ENCODE assay signal across 24 cellular contexts in genomic region chr2:200122683-200123082, GRCh38.
"Had no signal": no experiment of that assay in that cellular context is flagged by ENCODE, and none has a peak within 500 bp of the region (broad histone marks: within the 10 kb centered on the region; RNA-seq: fewer than 3 reads in every experiment).

No MANE protein-coding gene starts in this region.

- H3K4me2 ChIP-seq: hepatocyte had no signal

- H3K9ac ChIP-seq: parathyroid adenoma had no signal

- H3K4me3 ChIP-seq: coronary artery, esophagus muscularis mucosa, gastroesophageal sphincter, heart left ventricle, left ventricle myocardium inferior, lower lobe of right lung, testis, tibial artery, upper lobe of left lung, uterus had no signal

- H3K27ac ChIP-seq: coronary artery, esophagus muscularis mucosa, foreskin keratinocyte, gastroesophageal sphincter, heart left ventricle, left ventricle myocardium inferior, lower lobe of right lung, neutrophil, parathyroid adenoma, testis, tibial artery, upper lobe of left lung, uterus had no signal

- H3K36me3 ChIP-seq: esophagus muscularis mucosa, gastroesophageal sphincter, heart left ventricle, left ventricle myocardium inferior, lower lobe of right lung, neutrophil, tibial artery, upper lobe of left lung, uterus had no signal

- DNase-seq: dermis blood vessel endothelial cell; effector memory CD4-positive, alpha-beta T cell; heart left ventricle; left cardiac atrium; left ventricle myocardium inferior; lower lobe of right lung; natural killer cell; stimulated activated CD4-positive, alpha-beta T cell treated with anti-CD3 and anti-CD28 coated beads, Interleukin-2, amount 100 ng/mL, for 24 hours; stimulated activated CD4-positive, alpha-beta T cell treated with anti-CD3 and anti-CD28 coated beads, Interleukin-4, amount 100 ng/mL, for 4 hours; stimulated activated naive CD8-positive, alpha-beta T cell treated with anti-CD3 and anti-CD28 coated beads, Interleukin-15, Interleukin-2, amounts not matched to agents 100 U/mL and 50 U/mL, for 24 hours; substantia nigra; testis; tibial artery; upper lobe of left lung; uterus had no signal

- H3K27me3 ChIP-seq: esophagus muscularis mucosa, gastroesophageal sphincter, heart left ventricle, hepatocyte, neutrophil, testis, tibial artery, upper lobe of left lung, uterus had no signal

- H3K9me3 ChIP-seq: esophagus muscularis mucosa, gastroesophageal sphincter, heart left ventricle, left ventricle myocardium inferior, lower lobe of right lung, neutrophil, testis, tibial artery, upper lobe of left lung, uterus had no signal

- H3K4me1 ChIP-seq: foreskin keratinocyte, gastroesophageal sphincter, left ventricle myocardium inferior, parathyroid adenoma, testis, tibial artery, uterus had no signal

- H2AFZ ChIP-seq: hepatocyte, parathyroid adenoma had no signal

- ATAC-seq: gastroesophageal sphincter; heart left ventricle; left cardiac atrium; lower lobe of right lung; natural killer cell; sciatic nerve; stimulated activated memory B cell treated with anti-CD40 and anti-IgM and Interleukin-4, amounts not matched to agents 10 μg/mL and 1 μg/mL and 100 μg/mL, for 72 hours; stimulated activated naive CD8-positive, alpha-beta T cell treated with anti-CD3 and anti-CD28 coated beads, Interleukin-15, Interleukin-2, amounts not matched to agents 100 U/mL and 50 U/mL, for 24 hours had no signal
